ENCODE assay signal across 1 cellular context in genomic region chr5:151080620-151081425, GRCh38.
TF ChIP-seq lines count a peak whose summit lies in the region.

TSS of gene TNIP1 (minus strand) at chr5:151081034. CDS start at chr5:151065095, 15,939 bp downstream.

TF ChIP-seq in HepG2, 621 proteins besides CTCF, POLR2A, EP300 and RAD21 (continued from another document and continues in another):
- no peak for TF ChIP-seq ZNF496 (CRISPR knock-in tag; IDR thresholded peaks at IDR 0.05; ENCODE audit: insufficient replicate concordance)
- TF ChIP-seq SNAPC4 (CRISPR knock-in tag; IDR thresholded peaks at IDR 0.05) = no peak
- peak; percentile 98 for TF ChIP-seq PATZ1 (CRISPR knock-in tag; IDR thresholded peaks at IDR 0.05)
- no peak for TF ChIP-seq CREB1 (IDR thresholded peaks at IDR 0.05)
- TF ChIP-seq CREB1 (CRISPR knock-in tag; IDR thresholded peaks at IDR 0.05) = peak; percentile 46; the same call in 1 of the 2 replicates
- TF ChIP-seq HES4 (CRISPR knock-in tag; IDR thresholded peaks at IDR 0.05; ENCODE audit: borderline replicate concordance) = 0 out of 2 replicates have a peak, but pooled peaks have one; percentile 25
- TF ChIP-seq ZNF350 (CRISPR knock-in tag; IDR thresholded peaks at IDR 0.05; ENCODE audit: borderline replicate concordance, low read depth) = peak; percentile 42; the same call in 1 of the 2 replicates
- TF ChIP-seq ZNF124 (CRISPR knock-in tag; IDR thresholded peaks at IDR 0.05) = peak; percentile 41; the same call in 1 of the 2 replicates
- no peak for TF ChIP-seq ZFP62 (CRISPR knock-in tag; IDR thresholded peaks at IDR 0.05)
- no peak for TF ChIP-seq ATF7 (IDR thresholded peaks at IDR 0.05)
- no peak for TF ChIP-seq ATF7 (CRISPR knock-in tag; IDR thresholded peaks at IDR 0.05)
- peak; percentile 86 for TF ChIP-seq ZFP90 (CRISPR knock-in tag; IDR thresholded peaks at IDR 0.05; ENCODE audit: borderline replicate concordance)
- no peak for TF ChIP-seq ZNF30 (CRISPR knock-in tag; IDR thresholded peaks at IDR 0.05)
- peak; percentile 76 for TF ChIP-seq ZNF788 (CRISPR knock-in tag; IDR thresholded peaks at IDR 0.05; ENCODE audit: borderline replicate concordance)
- peak; percentile 96; the same call in 1 of the 2 replicates for TF ChIP-seq ZBTB25 (CRISPR knock-in tag; IDR thresholded peaks at IDR 0.05)
- no peak for TF ChIP-seq PRDM4 (CRISPR knock-in tag; IDR thresholded peaks at IDR 0.05; ENCODE audit: borderline replicate concordance)
- peak; percentile 68; the same call in 1 of the 2 replicates for TF ChIP-seq ZNF75D (CRISPR knock-in tag; IDR thresholded peaks at IDR 0.05; ENCODE audit: borderline replicate concordance)
- peak; percentile 67; the same call in 1 of the 2 replicates for TF ChIP-seq MTF2 (CRISPR knock-in tag; IDR thresholded peaks at IDR 0.05; ENCODE audit: borderline replicate concordance)
- TF ChIP-seq HOXA9 (CRISPR knock-in tag; IDR thresholded peaks at IDR 0.05; ENCODE audit: borderline replicate concordance) = no peak
- TF ChIP-seq ZNF878 (CRISPR knock-in tag; IDR thresholded peaks at IDR 0.05) = peak; percentile 55; the same call in 1 of the 2 replicates
- peak; percentile 60 for TF ChIP-seq SP4 (CRISPR knock-in tag; IDR thresholded peaks at IDR 0.05)
- peak; percentile 84 for TF ChIP-seq ZNF709 (CRISPR knock-in tag; IDR thresholded peaks at IDR 0.05)
- TF ChIP-seq PBX3 (CRISPR knock-in tag; IDR thresholded peaks at IDR 0.05; ENCODE audit: borderline replicate concordance) = peak; percentile 90; the same call in 1 of the 2 replicates
- 0 out of 2 replicates have a peak, but pooled peaks have one; percentile 49 for TF ChIP-seq DMTF1 (CRISPR knock-in tag; IDR thresholded peaks at IDR 0.05)
- no peak for TF ChIP-seq SKI (IDR thresholded peaks at IDR 0.05; ENCODE audit: partially characterized antibody)
- peak; percentile 97 for TF ChIP-seq ZNF703 (CRISPR knock-in tag; IDR thresholded peaks at IDR 0.05; ENCODE audit: borderline replicate concordance)
- peak; percentile 12; the same call in 1 of the 2 replicates for TF ChIP-seq AHR (CRISPR knock-in tag; IDR thresholded peaks at IDR 0.05)
- TF ChIP-seq SNRNP70 (IDR thresholded peaks at IDR 0.05; ENCODE audit: low read depth, low read length) = no peak
- no peak; the same call in 1 of the 2 replicates for TF ChIP-seq ZSCAN22 (CRISPR knock-in tag; IDR thresholded peaks at IDR 0.05)
- TF ChIP-seq FOSL2 (CRISPR knock-in tag; IDR thresholded peaks at IDR 0.05) = no peak; the same call in none of the 2 replicates
- TF ChIP-seq, protein P1, sequence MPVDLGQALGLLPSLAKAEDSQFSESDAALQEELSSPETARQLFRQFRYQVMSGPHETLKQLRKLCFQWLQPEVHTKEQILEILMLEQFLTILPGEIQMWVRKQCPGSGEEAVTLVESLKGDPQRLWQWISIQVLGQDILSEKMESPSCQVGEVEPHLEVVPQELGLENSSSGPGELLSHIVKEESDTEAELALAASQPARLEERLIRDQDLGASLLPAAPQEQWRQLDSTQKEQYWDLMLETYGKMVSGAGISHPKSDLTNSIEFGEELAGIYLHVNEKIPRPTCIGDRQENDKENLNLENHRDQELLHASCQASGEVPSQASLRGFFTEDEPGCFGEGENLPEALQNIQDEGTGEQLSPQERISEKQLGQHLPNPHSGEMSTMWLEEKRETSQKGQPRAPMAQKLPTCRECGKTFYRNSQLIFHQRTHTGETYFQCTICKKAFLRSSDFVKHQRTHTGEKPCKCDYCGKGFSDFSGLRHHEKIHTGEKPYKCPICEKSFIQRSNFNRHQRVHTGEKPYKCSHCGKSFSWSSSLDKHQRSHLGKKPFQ (CRISPR knock-in tag; IDR thresholded peaks at IDR 0.05; ENCODE audit: insufficient replicate concordance) = peak; percentile 80
- TF ChIP-seq ARID5B (CRISPR knock-in tag; IDR thresholded peaks at IDR 0.05) = peak; percentile 54
